ENCODE assay signal across 8 cellular contexts in the genomic region with DNA sequence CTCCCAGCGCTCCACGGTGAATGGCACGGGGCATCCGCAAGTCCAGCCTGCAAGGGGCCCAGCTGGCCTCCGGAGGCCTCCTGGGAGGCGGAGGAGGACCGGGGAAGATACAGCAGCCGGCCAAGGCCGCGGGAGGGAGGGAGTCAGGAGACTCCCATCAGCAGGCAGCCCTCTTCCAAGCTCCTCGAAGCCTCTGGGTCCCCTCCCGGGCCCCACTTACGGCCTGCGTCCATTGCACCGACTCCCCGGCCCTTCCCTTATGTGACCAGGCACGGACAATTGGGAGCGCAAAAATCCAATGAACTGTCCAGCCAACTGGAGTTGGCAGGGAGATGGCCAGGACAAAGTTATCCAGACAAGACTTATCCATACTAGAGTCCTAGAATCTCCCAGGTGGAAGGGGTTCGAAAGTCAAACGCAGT. TPM values are rescaled to one million over a fixed set of nuclear protein-coding genes. Genes with fewer than 3 reads are reported as not detected.
DNase-seq lines count a peak whose midpoint lies in the region; ATAC-seq lines count a peak whose summit lies in the region.

No MANE protein-coding gene starts in this region.

- H3K4me3 Mint-ChIP-seq in effector memory CD8-positive, alpha-beta T cell, result peak overlapping the region; percentile 94 to 97

- peak overlapping the region; percentile 86 to 99 (median 96) for H3K4me2 ChIP-seq in BLaER1 treated with 17β-estradiol and CSF1 and Interleukin-3, amounts not matched to agents 10 nM and 100 nM

- ATAC-seq in effector memory CD8-positive, alpha-beta T cell (replicated peaks), result no peak

- H3K9me3 ChIP-seq in BLaER1 treated with 17β-estradiol and CSF1 and Interleukin-3, amounts not matched to agents 10 nM and 100 nM (replicated peaks in 1 of 11), result no peaks in the 10 kb centered on the region
- no peaks in the 10 kb centered on the region for H3K9me3 ChIP-seq in MG63
- no peaks in the 10 kb centered on the region for H3K9me3 ChIP-seq in mucosa of rectum (ENCODE audit: control insufficient read depth in 2 of 2, low read length in 2 of 2)

- no peaks in the 10 kb centered on the region for H3K36me3 Mint-ChIP-seq in effector memory CD8-positive, alpha-beta T cell (ENCODE audit: insufficient read depth)

- peaks cover 10 to 17% of the 10 kb centered on the region in 2 donors for H3K27me3 Mint-ChIP-seq in effector memory CD8-positive, alpha-beta T cell

- peaks cover 0 to 34% (median 6%) of the 10 kb centered on the region in 11 experiments; a peak in 5 of 22 replicates for H4K20me1 ChIP-seq in BLaER1 treated with 17β-estradiol and CSF1 and Interleukin-3, amounts not matched to agents 10 nM and 100 nM

- H3K4me1 Mint-ChIP-seq in effector memory CD8-positive, alpha-beta T cell (ENCODE audit: low read depth in 2 of 2), result peaks cover 10 to 19% of the 10 kb centered on the region in 2 donors

- DNase-seq in MG63 (no peak), NCI-H2029 (lab: John Stamatoyannopoulos, UW) (no peak), DMS53 treated with DMSO at 0.1 percent for 48 hours (lab: John Stamatoyannopoulos, UW; ENCODE audit: unreplicated experiment) (no peak), AML-193 (lab: John Stamatoyannopoulos, UW) (no peak), NOMO-1 treated with dmso at 0.1 percent for 144 hours (lab: John Stamatoyannopoulos, UW; ENCODE audit: unreplicated experiment) (no peak)
- DNase-seq in effector memory CD8-positive, alpha-beta T cell, result no peak

- peaks cover 0 to 30% (median 24%) of the 10 kb centered on the region in 11 experiments; a peak in 15 of 22 replicates for H3K36me3 ChIP-seq in BLaER1 treated with 17β-estradiol and CSF1 and Interleukin-3, amounts not matched to agents 10 nM and 100 nM
- H3K36me3 ChIP-seq in MG63, result peaks cover 6% of the 10 kb centered on the region
- H3K36me3 ChIP-seq in mucosa of rectum (ENCODE audit: control insufficient read depth in 2 of 2, insufficient read depth in 2 of 2, low read length in 2 of 2), result no peaks in the 10 kb centered on the region

- H3K27me3 ChIP-seq in BLaER1 treated with 17β-estradiol and CSF1 and Interleukin-3, amounts not matched to agents 10 nM and 100 nM, result no peaks in the 10 kb centered on the region
- H3K27me3 ChIP-seq in MG63 (no peaks in the 10 kb centered on the region), mucosa of rectum (ENCODE audit: control insufficient read depth in 2 of 2, insufficient read depth in 2 of 2, low read length in 2 of 2) (peaks cover 0 to 2% of the 10 kb centered on the region in 2 donors)

- H3K27ac ChIP-seq in BLaER1 treated with 17β-estradiol and CSF1 and Interleukin-3, amounts not matched to agents 10 nM and 100 nM, result peak overlapping the region in 10 of 11 experiments; percentile 57 to 91 (median 85); a peak in 19 of 22 replicates
- peak overlapping the region; percentile 52 to 55 for H3K27ac ChIP-seq in mucosa of rectum (ENCODE audit: low read depth in 2 of 2, low read length in 2 of 2)

- H3K4me3 ChIP-seq in BLaER1 treated with 17β-estradiol and CSF1 and Interleukin-3, amounts not matched to agents 10 nM and 100 nM, result peak overlapping the region; percentile 66 to 82 (median 75)
- peak overlapping the region; percentile 62 for H3K4me3 ChIP-seq in MG63
- peak overlapping the region; percentile 69 to 70 for H3K4me3 ChIP-seq in mucosa of rectum (ENCODE audit: low read length in 2 of 2)

- H3K9me3 Mint-ChIP-seq in effector memory CD8-positive, alpha-beta T cell, result no peaks in the 10 kb centered on the region

- peaks cover 20 to 65% (median 47%) of the 10 kb centered on the region in 10 experiments for H3K4me1 ChIP-seq in BLaER1 treated with 17β-estradiol and CSF1 and Interleukin-3, amounts not matched to agents 10 nM and 100 nM
- peaks cover 0 to 5% of the 10 kb centered on the region in 2 donors for H3K4me1 ChIP-seq in mucosa of rectum (ENCODE audit: control insufficient read depth in 2 of 2, insufficient read depth in 2 of 2, low read length in 2 of 2)

- H3K27ac Mint-ChIP-seq in effector memory CD8-positive, alpha-beta T cell, result peak overlapping the region; percentile 80 to 82

- peak overlapping the region; percentile 76 to 88 (median 85) for H3K9ac ChIP-seq in BLaER1 treated with 17β-estradiol and CSF1 and Interleukin-3, amounts not matched to agents 10 nM and 100 nM
- peak overlapping the region; percentile 44 to 71 for H3K9ac ChIP-seq in mucosa of rectum (ENCODE audit: low read depth in 1 of 2, low read length in 2 of 2)

RNA-seq across cellular contexts. Expression of a gene that starts 0.7 kb away (rescaled TPM):
- 29.5 and 33.5 TPM in 2 replicates for total RNA-seq in MG63 (2014; rRNA removed; shearing (Covaris generic); ENCODE audit: low replicate concordance)

RNA-seq across cellular contexts. Expression of a gene that starts 17.2 kb away (rescaled TPM):
- 0.47 and 1.7 TPM in 2 replicates for total RNA-seq in MG63 (2014; rRNA removed; shearing (Covaris generic); ENCODE audit: low replicate concordance)
